In genomic region chr10:30190831-30191552, GRCh38 we compare ENCODE assay signal across 1 cellular context.
TF ChIP-seq lines count a peak whose summit lies in the region.

No MANE protein-coding gene starts in this region.

TF ChIP-seq in K562, 482 proteins besides CTCF, POLR2A, EP300 and RAD21 (continued from another document and continues in another):
- TF ChIP-seq FOXP4 (CRISPR knock-in tag; IDR thresholded peaks at IDR 0.05; ENCODE audit: borderline replicate concordance) (no peak), ZNF512 (tag; IDR thresholded peaks at IDR 0.05) (no peak), ZNF551 (CRISPR knock-in tag; IDR thresholded peaks at IDR 0.05) (no peak), ZC3H4 (CRISPR knock-in tag; IDR thresholded peaks at IDR 0.05; ENCODE audit: borderline replicate concordance) (no peak), KDM1A (IDR thresholded peaks at IDR 0.05) (0 out of 4 replicates have a peak, but pooled peaks of 1 of the 2 experiments have one; percentile 25), GATAD2A (IDR thresholded peaks at IDR 0.05) (no peak), CBFA2T2 (conservative IDR thresholded peaks at IDR 0.05) (peak; percentile 61), NUFIP1 (IDR thresholded peaks at IDR 0.05; ENCODE audit: partially characterized antibody) (no peak), GATAD2B (IDR thresholded peaks at IDR 0.05; ENCODE audit: borderline replicate concordance) (peak; percentile 81), L3MBTL2 (IDR thresholded peaks at IDR 0.05) (no peak), KDM5B (IDR thresholded peaks at IDR 0.05; ENCODE audit: insufficient replicate concordance, low read depth, low read length) (no peak), HDAC6 (IDR thresholded peaks at IDR 0.05; ENCODE audit: low read depth, low read length) (no peak), SMAD3 (CRISPR knock-in tag; conservative IDR thresholded peaks at IDR 0.05) (no peak), KDM2B (CRISPR knock-in tag; IDR thresholded peaks at IDR 0.05) (no peak), MYC (IDR thresholded peaks at IDR 0.05; ENCODE audit: low read depth, low read length) (0 out of 2 replicates have a peak, but pooled peaks have one; percentile 52), MYC (CRISPR knock-in tag; IDR thresholded peaks at IDR 0.05; ENCODE audit: borderline replicate concordance, low read depth) (no peak), E2F8 (IDR thresholded peaks at IDR 0.05; ENCODE audit: low read depth, partially characterized antibody) (no peak), NCOA6 (IDR thresholded peaks at IDR 0.05) (no peak), DIDO1 (tag; IDR thresholded peaks at IDR 0.05; ENCODE audit: low read depth) (no peak), POLR3G (IDR thresholded peaks at IDR 0.05; ENCODE audit: extremely low read depth, insufficient read length, insufficient replicate concordance) (no peak), NR4A1 (CRISPR knock-in tag; IDR thresholded peaks at IDR 0.05) (no peak), NR4A1 (tag; IDR thresholded peaks at IDR 0.05) (no peak), USF2 (CRISPR knock-in tag; IDR thresholded peaks at IDR 0.05) (peak; percentile 90), BCOR (IDR thresholded peaks at IDR 0.05) (no peak), ZNF830 (CRISPR knock-in tag; IDR thresholded peaks at IDR 0.05) (no peak), ZEB2 (IDR thresholded peaks at IDR 0.05) (no peak), RBM39 (optimal IDR thresholded peaks at IDR 0.05; ENCODE audit: low read depth, low read length) (no peak), JUND (IDR thresholded peaks at IDR 0.05; ENCODE audit: borderline replicate concordance, low read depth, low read length) (peak; percentile 97), JUND (tag; IDR thresholded peaks at IDR 0.05; ENCODE audit: borderline replicate concordance, low read depth, low read length) (peak; percentile 96; the same call in 2 of the 3 replicates), TCF7L2 (IDR thresholded peaks at IDR 0.05; ENCODE audit: low read depth, low read length) (no peak), ZNF263 (CRISPR knock-in tag; IDR thresholded peaks at IDR 0.05; ENCODE audit: borderline replicate concordance) (no peak), DMBX1 (CRISPR knock-in tag; IDR thresholded peaks at IDR 0.05; ENCODE audit: borderline replicate concordance) (no peak), MLX (CRISPR knock-in tag; conservative IDR thresholded peaks at IDR 0.05) (no peak), ZC3H8 (IDR thresholded peaks at IDR 0.05) (no peak), POLR2AphosphoS2 (IDR thresholded peaks at IDR 0.05; ENCODE audit: low read length) (no peak), HNRNPL (IDR thresholded peaks at IDR 0.05; ENCODE audit: low read depth, low read length) (no peak), ZKSCAN3 (CRISPR knock-in tag; IDR thresholded peaks at IDR 0.05) (no peak), ZHX1 (conservative IDR thresholded peaks at IDR 0.05; ENCODE audit: low read length) (no peak)
- TF ChIP-seq, protein P1, sequence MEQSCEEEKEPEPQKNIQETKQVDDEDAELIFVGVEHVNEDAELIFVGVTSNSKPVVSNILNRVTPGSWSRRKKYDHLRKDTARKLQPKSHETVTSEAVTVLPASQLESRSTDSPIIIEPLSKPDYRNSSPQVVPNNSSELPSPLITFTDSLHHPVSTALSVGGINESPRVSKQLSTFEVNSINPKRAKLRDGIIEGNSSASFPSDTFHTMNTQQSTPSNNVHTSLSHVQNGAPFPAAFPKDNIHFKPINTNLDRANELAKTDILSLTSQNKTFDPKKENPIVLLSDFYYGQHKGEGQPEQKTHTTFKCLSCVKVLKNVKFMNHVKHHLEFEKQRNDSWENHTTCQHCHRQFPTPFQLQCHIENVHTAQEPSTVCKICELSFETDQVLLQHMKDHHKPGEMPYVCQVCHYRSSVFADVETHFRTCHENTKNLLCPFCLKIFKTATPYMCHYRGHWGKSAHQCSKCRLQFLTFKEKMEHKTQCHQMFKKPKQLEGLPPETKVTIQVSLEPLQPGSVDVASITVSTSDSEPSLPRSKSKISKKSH (CRISPR knock-in tag; IDR thresholded peaks at IDR 0.05) = no peak
- TF ChIP-seq, protein P2, sequence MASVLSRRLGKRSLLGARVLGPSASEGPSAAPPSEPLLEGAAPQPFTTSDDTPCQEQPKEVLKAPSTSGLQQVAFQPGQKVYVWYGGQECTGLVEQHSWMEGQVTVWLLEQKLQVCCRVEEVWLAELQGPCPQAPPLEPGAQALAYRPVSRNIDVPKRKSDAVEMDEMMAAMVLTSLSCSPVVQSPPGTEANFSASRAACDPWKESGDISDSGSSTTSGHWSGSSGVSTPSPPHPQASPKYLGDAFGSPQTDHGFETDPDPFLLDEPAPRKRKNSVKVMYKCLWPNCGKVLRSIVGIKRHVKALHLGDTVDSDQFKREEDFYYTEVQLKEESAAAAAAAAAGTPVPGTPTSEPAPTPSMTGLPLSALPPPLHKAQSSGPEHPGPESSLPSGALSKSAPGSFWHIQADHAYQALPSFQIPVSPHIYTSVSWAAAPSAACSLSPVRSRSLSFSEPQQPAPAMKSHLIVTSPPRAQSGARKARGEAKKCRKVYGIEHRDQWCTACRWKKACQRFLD (CRISPR knock-in tag; IDR thresholded peaks at IDR 0.05) = 0 out of 2 replicates have a peak, but pooled peaks have one; percentile 38
- TF ChIP-seq, protein P3, sequence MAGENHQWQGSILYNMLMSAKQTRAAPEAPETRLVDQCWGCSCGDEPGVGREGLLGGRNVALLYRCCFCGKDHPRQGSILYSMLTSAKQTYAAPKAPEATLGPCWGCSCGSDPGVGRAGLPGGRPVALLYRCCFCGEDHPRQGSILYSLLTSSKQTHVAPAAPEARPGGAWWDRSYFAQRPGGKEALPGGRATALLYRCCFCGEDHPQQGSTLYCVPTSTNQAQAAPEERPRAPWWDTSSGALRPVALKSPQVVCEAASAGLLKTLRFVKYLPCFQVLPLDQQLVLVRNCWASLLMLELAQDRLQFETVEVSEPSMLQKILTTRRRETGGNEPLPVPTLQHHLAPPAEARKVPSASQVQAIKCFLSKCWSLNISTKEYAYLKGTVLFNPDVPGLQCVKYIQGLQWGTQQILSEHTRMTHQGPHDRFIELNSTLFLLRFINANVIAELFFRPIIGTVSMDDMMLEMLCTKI (IDR thresholded peaks at IDR 0.05; ENCODE audit: partially characterized antibody) = no peak
